Comparison of ENCODE assay signal across 13 cellular contexts in genomic region chr3:12370758-12371157, GRCh38.
DNase-seq lines count a peak whose midpoint lies in the region; ATAC-seq and TF ChIP-seq lines count a peak whose summit lies in the region.
"Had no signal": no experiment of that assay in that cellular context is flagged by ENCODE, and none has a peak within 500 bp of the region (broad histone marks: within the 10 kb centered on the region; RNA-seq: fewer than 3 reads in every experiment).

No MANE protein-coding gene starts in this region.

- intact Hi-C loops in left cardiac atrium (cut with DNase I), result loop anchor here in 1 of 2 donors (10.0 kb wide), 1 partner anchor 74 kb away; no protein-coding TSS in a partner anchor
- intact Hi-C loops in gastrocnemius medialis (cut with DNase I; ENCODE audit: low total_unique reads), result no loop called here
- intact Hi-C loops in CD4-positive, alpha-beta memory T cell (cut with micrococcal nuclease), result no loop called here

- peak in 2 of 5 experiments; percentile 22 to 27 for TF ChIP-seq CTCF in gastrocnemius medialis (IDR thresholded peaks at IDR 0.05 in 4 of 5, conservative IDR thresholded peaks at IDR 0.05 in 1 of 5)

- H3K4me3 Mint-ChIP-seq in CD4-positive, alpha-beta memory T cell, result no peak overlapping the region
- H3K4me3 Mint-ChIP-seq: activated CD4-positive, alpha-beta T cell treated with anti-CD3 and anti-CD28 coated beads for 36 hours; dendritic cell treated with granulocyte-macrophage colony-stimulating factor and Interleukin-4, amounts not matched to agents 40 ng/mL and 50 ng/mL, for 4 days had no signal

- no peak for TF ChIP-seq POLR2A in gastrocnemius medialis (IDR thresholded peaks at IDR 0.05)

- H3K27me3 ChIP-seq in H7 (ENCODE audit: control insufficient read depth, insufficient read depth, low read length) (no peaks in the 10 kb centered on the region), gastrocnemius medialis (peaks cover 0 to 4% (median 2%) of the 10 kb centered on the region in 3 donors)
- H3K27me3 ChIP-seq in CD4-positive, alpha-beta memory T cell (ENCODE audit: insufficient read depth, low read length), result no peaks in the 10 kb centered on the region

- peak overlapping the region in 3 of 4 donors; percentile 45 to 57 (median 55) for H3K27ac ChIP-seq in gastrocnemius medialis
- no peak overlapping the region for H3K27ac ChIP-seq in CD4-positive, alpha-beta memory T cell (ENCODE audit: low read depth, low read length)
- H3K27ac ChIP-seq: KMS-11 had no signal

- CTCF ChIA-PET in CD4-positive, alpha-beta memory T cell (lab: Charles Lee; ENCODE audit: partially characterized antibody), result no interaction called here

- ATAC-seq in left cardiac atrium (peak; percentile 47 to 69), gastrocnemius medialis (peak in 1 of 2 donors; percentile 36), GM21390 (IDR thresholded peaks at IDR 0.05; ENCODE audit: unreplicated experiment) (no peak)
- ATAC-seq: activated CD4-positive, alpha-beta T cell treated with anti-CD3 and anti-CD28 coated beads for 36 hours had no signal

- no peak overlapping the region for H3K27ac Mint-ChIP-seq in CD4-positive, alpha-beta memory T cell
- H3K27ac Mint-ChIP-seq: activated CD4-positive, alpha-beta T cell treated with anti-CD3 and anti-CD28 coated beads for 36 hours; dendritic cell treated with granulocyte-macrophage colony-stimulating factor and Interleukin-4, amounts not matched to agents 40 ng/mL and 50 ng/mL, for 4 days had no signal

- H3K9me3 ChIP-seq in gastrocnemius medialis, result no peaks in the 10 kb centered on the region
- H3K9me3 ChIP-seq in CD4-positive, alpha-beta memory T cell (ENCODE audit: control insufficient read depth in 1 of 2, low read length in 2 of 2), result no peaks in the 10 kb centered on the region

- POLR2A ChIA-PET in CD4-positive, alpha-beta memory T cell (lab: Charles Lee; ENCODE audit: partially characterized antibody), result no interaction called here

- H3K27me3 Mint-ChIP-seq in CD4-positive, alpha-beta memory T cell, result peaks cover 7 to 13% of the 10 kb centered on the region in 2 donors

- no peaks in the 10 kb centered on the region for H3K4me1 ChIP-seq in gastrocnemius medialis
- H3K4me1 ChIP-seq in CD4-positive, alpha-beta memory T cell (ENCODE audit: insufficient read depth, low read length), result no peaks in the 10 kb centered on the region

- in situ Hi-C loops in gastrocnemius medialis (cut with MboI; ENCODE audit: low sequenced_read_pairs in 4 of 4) (no loop called here), G401 (cut with HindIII; ENCODE audit: low sequenced_read_pairs) (no loop called here)

- H3K4me3 ChIP-seq in H7 (ENCODE audit: insufficient read depth, low read depth, low read length) (no peak overlapping the region), gastrocnemius medialis (no peak overlapping the region)
- no peak overlapping the region for H3K4me3 ChIP-seq in CD4-positive, alpha-beta memory T cell (ENCODE audit: low read length in 2 of 2)
- H3K4me3 ChIP-seq: skin epidermis had no signal

- H3K4me1 Mint-ChIP-seq in CD4-positive, alpha-beta memory T cell, result no peaks in the 10 kb centered on the region
- H3K4me1 Mint-ChIP-seq: activated CD4-positive, alpha-beta T cell treated with anti-CD3 and anti-CD28 coated beads for 36 hours had no signal

- H3K36me3 ChIP-seq in H7 (replicated peaks; ENCODE audit: control insufficient read depth, insufficient read depth, low read length) (no peaks in the 10 kb centered on the region), gastrocnemius medialis (no peaks in the 10 kb centered on the region)
- no peaks in the 10 kb centered on the region for H3K36me3 ChIP-seq in CD4-positive, alpha-beta memory T cell (ENCODE audit: insufficient read depth, low read length)

- H3K9me3 Mint-ChIP-seq in CD4-positive, alpha-beta memory T cell, result peaks cover 0 to 7% (median 0%) of the 10 kb centered on the region in 8 donors

- DNase-seq in H7, result peak; percentile 14
- DNase-seq in SW480 (ENCODE audit: low spot score), result peak; percentile 62
- no peak for DNase-seq in left cardiac atrium
- DNase-seq in gastrocnemius medialis, result no peak
- no peak for DNase-seq in CD4-positive, alpha-beta memory T cell
- DNase-seq in G401 (ENCODE audit: low spot score), result no peak
- DNase-seq in NCI-H2171 treated with DMSO at 0.1 percent for 48 hours (lab: John Stamatoyannopoulos, UW), result no peak
- DNase-seq: activated CD4-positive, alpha-beta T cell treated with anti-CD3 and anti-CD28 coated beads for 36 hours; NCI-H2227 treated with DMSO at 0.1 percent for 48 hours had no signal

- no peaks in the 10 kb centered on the region for H3K36me3 Mint-ChIP-seq in CD4-positive, alpha-beta memory T cell

Comparison
In these comparisons a context has a peak if more than half of its experiments do, and no peak if none do; other contexts are left out.
1. DNase-seq: peak in H7 (single experiment) and SW480 (single experiment); none in left cardiac atrium (single experiment), gastrocnemius medialis (0 of 2), CD4-positive, alpha-beta memory T cell (0 of 5), G401 (single experiment) and NCI-H2171 treated with DMSO at 0.1 percent for 48 hours (single experiment).